16 cellular contexts compared by ENCODE assay signal in genomic region chr2:11068079-11068741, GRCh38.
DNase-seq lines count a peak whose midpoint lies in the region; ATAC-seq, FAIRE-seq and TF ChIP-seq lines count a peak whose summit lies in the region.
"Had no signal": no experiment of that assay in that cellular context is flagged by ENCODE, and none has a peak within 500 bp of the region (broad histone marks: within the 10 kb centered on the region; RNA-seq: fewer than 3 reads in every experiment).

No MANE protein-coding gene starts in this region.

- no peak overlapping the region for H2AK5ac ChIP-seq in H9 (ENCODE audit: insufficient read length, low read length)

- peaks cover 5% of the 10 kb centered on the region for H3F3A ChIP-seq in neural progenitor cell (ENCODE audit: low read depth)

- WGBS in A549 (ENCODE audit: missing lambda C conversion rate): 66% methylated on average over 11 of the region's 11 CpGs
- WGBS in H9 (ENCODE audit: extremely low coverage, insufficient read length, low lambda C conversion rate): no CpG with 5 or more reads among the region's 11 CpGs

- no peak overlapping the region for H2BK12ac ChIP-seq in H9 (ENCODE audit: insufficient read length, low read depth, low read length)

- TF ChIP-seq POLR2A in A549 (IDR thresholded peaks at IDR 0.05; ENCODE audit: low read length): no peak

- H4K20me1 ChIP-seq in H9 (ENCODE audit: control insufficient read depth, insufficient read depth, insufficient read length): no peaks in the 10 kb centered on the region
- H4K20me1 ChIP-seq in neural progenitor cell (ENCODE audit: low read depth): no peaks in the 10 kb centered on the region
- H4K20me1 ChIP-seq: BLaER1 had no signal

- H3K36me3 Mint-ChIP-seq in H9 (ENCODE audit: insufficient read depth in 1 of 3, low read depth in 3 of 3) (no peaks in the 10 kb centered on the region), neural progenitor cell (no peaks in the 10 kb centered on the region)

- H3K27ac Mint-ChIP-seq in H9 (peak overlapping the region in 1 of 3 experiments; percentile 50; a peak in 1 of 7 replicates), neural progenitor cell (peak overlapping the region; percentile 81)
- H3K27ac Mint-ChIP-seq: HFFc6 had no signal

- no peak overlapping the region for H3K4me2 ChIP-seq in A549
- no peak overlapping the region for H3K4me2 ChIP-seq in H9 (ENCODE audit: insufficient read depth, insufficient read length, low read length)
- no peak overlapping the region for H3K4me2 ChIP-seq in neural progenitor cell
- H3K4me2 ChIP-seq: BLaER1 had no signal

- H3K27me3 ChIP-seq in H9 (ENCODE audit: insufficient read depth, low read length) (no peaks in the 10 kb centered on the region), neural progenitor cell (peaks cover 5% of the 10 kb centered on the region)
- H3K27me3 ChIP-seq: BLaER1 had no signal

- no peak overlapping the region for H2BK5ac ChIP-seq in H9 (ENCODE audit: insufficient read length, low read length)

- DNase-seq in A549 (ENCODE audit: low read depth in 1 of 2, low spot score in 1 of 2): no peak
- no peak for DNase-seq in H9
- DNase-seq in coronary artery (ENCODE audit: low spot score): peak; percentile 17
- DNase-seq in neural progenitor cell (ENCODE audit: low spot score): no peak
- DNase-seq in GOT3 (lab: John Stamatoyannopoulos, UW): no peak
- no peak for DNase-seq in NCI-H187 treated with DMSO at 0.1 percent for 48 hours (lab: John Stamatoyannopoulos, UW)
- DNase-seq in 8988T: no peak
- DNase-seq: AML-193, DMS53, GF-D8, HCEC 1CT, HFFc6 had no signal

- no peak; a peak in 1 of 6 replicates for ATAC-seq in A549

- H3K23me2 ChIP-seq in H9 (ENCODE audit: insufficient read length, low read depth, low read length, poor library complexity, severe bottlenecking): no peaks in the 10 kb centered on the region

- TF ChIP-seq EP300 in A549 (IDR thresholded peaks at IDR 0.05): no peak

- H3K36me3 ChIP-seq in neural progenitor cell: no peaks in the 10 kb centered on the region
- H3K36me3 ChIP-seq: BLaER1 had no signal

- no peak overlapping the region for H4K91ac ChIP-seq in H9 (ENCODE audit: insufficient read length, low read depth, low read length)

- H3K4me3 Mint-ChIP-seq in H9 (no peak overlapping the region), neural progenitor cell (no peak overlapping the region)
- H3K4me3 Mint-ChIP-seq: HFFc6 had no signal

- H3K4me1 ChIP-seq in A549 (no peaks in the 10 kb centered on the region), H9 (ENCODE audit: insufficient read depth, low read length) (0 out of 2 replicates have a peak, but pooled peaks cover 3% of the 10 kb centered on the region), neural progenitor cell (no peaks in the 10 kb centered on the region)

- no peak overlapping the region for H3K56ac ChIP-seq in H9 (ENCODE audit: insufficient read length, low read depth, low read length)

- no peak overlapping the region for H3K18ac ChIP-seq in H9 (ENCODE audit: insufficient read length, low read depth, low read length)

- H3K9me3 Mint-ChIP-seq in H9: peaks cover 2 to 3% of the 10 kb centered on the region in 2 experiments; a peak in 2 of 5 replicates
- peaks cover 3% of the 10 kb centered on the region for H3K9me3 Mint-ChIP-seq in neural progenitor cell

- H4K5ac ChIP-seq in H9 (ENCODE audit: insufficient read length, low read depth, low read length): no peak overlapping the region

- H3K27ac ChIP-seq in A549 (no peak overlapping the region), H9 (ENCODE audit: insufficient read length, low read depth, low read length) (no peak overlapping the region), coronary artery (no peak overlapping the region), neural progenitor cell (no peak overlapping the region)
- H3K27ac ChIP-seq: BLaER1 had no signal

- no peak overlapping the region for H3T11ph ChIP-seq in H9 (ENCODE audit: low read length)

- no peak overlapping the region for H2BK15ac ChIP-seq in H9 (ENCODE audit: low read depth, low read length)

- no peaks in the 10 kb centered on the region for H3K79me1 ChIP-seq in H9 (ENCODE audit: insufficient read depth, low read depth, low read length, poor library complexity, severe bottlenecking)

- CTCF ChIA-PET in A549 (lab: Yijun Ruan, JAX): interaction anchor here (1.5 kb wide), 1 partner anchor 56 kb away, joined by 4 read pairs; no protein-coding TSS in a partner anchor

- H3K23ac ChIP-seq in H9 (ENCODE audit: insufficient read length, low read depth, low read length): no peak overlapping the region

- POLR2A ChIA-PET in A549 (lab: Yijun Ruan, JAX): no interaction called here

- TF ChIP-seq CTCF in A549 (IDR thresholded peaks at IDR 0.05): no peak
- 0 out of 3 replicates have a peak, but pooled peaks have one; percentile 12 for TF ChIP-seq CTCF in H9 (conservative IDR thresholded peaks at IDR 0.05)
- no peak for TF ChIP-seq CTCF in coronary artery (IDR thresholded peaks at IDR 0.05)
- TF ChIP-seq CTCF in neural progenitor cell (IDR thresholded peaks at IDR 0.05): no peak

- H3K4me3 ChIP-seq in A549 (no peak overlapping the region), coronary artery (no peak overlapping the region), neural progenitor cell (no peak overlapping the region)
- H3K4me3 ChIP-seq: BLaER1 had no signal

- H3K9ac ChIP-seq in H9 (ENCODE audit: extremely low read depth, insufficient read length, low read length) (no peak overlapping the region), neural progenitor cell (no peak overlapping the region)
- H3K9ac ChIP-seq: BLaER1 had no signal

- no peak overlapping the region for H3K14ac ChIP-seq in H9 (ENCODE audit: insufficient read depth, low read length)

- H3K27me3 Mint-ChIP-seq in H9 (ENCODE audit: low read depth): peaks cover 3% of the 10 kb centered on the region
- H3K27me3 Mint-ChIP-seq in neural progenitor cell (ENCODE audit: insufficient read depth, low read depth): peaks cover 8% of the 10 kb centered on the region

- H4K8ac ChIP-seq in H9 (replicated peaks; ENCODE audit: insufficient read length, low read depth, low read length): no peak overlapping the region

- H2BK20ac ChIP-seq in H9 (ENCODE audit: low read depth, low read length, poor library complexity, severe bottlenecking): no peak overlapping the region

- TF ChIP-seq RAD21 in A549 (conservative IDR thresholded peaks at IDR 0.05 in 1 of 2, IDR thresholded peaks at IDR 0.05 in 1 of 2): no peak

- H2AFZ ChIP-seq in H9 (ENCODE audit: low read length) (no peak overlapping the region), neural progenitor cell (replicated peaks) (no peak overlapping the region)

- H2BK120ac ChIP-seq in H9 (ENCODE audit: low read depth, low read length, poor library complexity, severe bottlenecking): no peak overlapping the region

- no peak overlapping the region for H3K4ac ChIP-seq in H9 (ENCODE audit: low read depth, low read length)

- H3K4me1 Mint-ChIP-seq in H9: peaks cover 18 to 19% of the 10 kb centered on the region in 2 experiments
- peaks cover 14% of the 10 kb centered on the region for H3K4me1 Mint-ChIP-seq in neural progenitor cell

- no peaks in the 10 kb centered on the region for H3K79me2 ChIP-seq in H9 (ENCODE audit: insufficient read depth, low read length)
- H3K79me2 ChIP-seq in neural progenitor cell (ENCODE audit: low read depth): no peaks in the 10 kb centered on the region

- H3K9me3 ChIP-seq in A549 (no peaks in the 10 kb centered on the region), H9 (ENCODE audit: control insufficient read depth, low read depth, low read length) (no peaks in the 10 kb centered on the region), neural progenitor cell (ENCODE audit: low read depth) (no peaks in the 10 kb centered on the region)

- no peak for FAIRE-seq in A549 (lab: Jason Lieb, UNC)
- FAIRE-seq: GM19239, H1, HTR-8/SVneo had no signal

TF ChIP-seq in A549, 52 proteins besides CTCF, POLR2A, EP300 and RAD21:
- TF ChIP-seq ZFP36 (IDR thresholded peaks at IDR 0.05; ENCODE audit: borderline replicate concordance, partially characterized antibody): no peak
- peak; percentile 65 for TF ChIP-seq MAFK (IDR thresholded peaks at IDR 0.05; ENCODE audit: partially characterized antibody)
